ENCODE assay signal across 10 cellular contexts in the genomic region with DNA sequence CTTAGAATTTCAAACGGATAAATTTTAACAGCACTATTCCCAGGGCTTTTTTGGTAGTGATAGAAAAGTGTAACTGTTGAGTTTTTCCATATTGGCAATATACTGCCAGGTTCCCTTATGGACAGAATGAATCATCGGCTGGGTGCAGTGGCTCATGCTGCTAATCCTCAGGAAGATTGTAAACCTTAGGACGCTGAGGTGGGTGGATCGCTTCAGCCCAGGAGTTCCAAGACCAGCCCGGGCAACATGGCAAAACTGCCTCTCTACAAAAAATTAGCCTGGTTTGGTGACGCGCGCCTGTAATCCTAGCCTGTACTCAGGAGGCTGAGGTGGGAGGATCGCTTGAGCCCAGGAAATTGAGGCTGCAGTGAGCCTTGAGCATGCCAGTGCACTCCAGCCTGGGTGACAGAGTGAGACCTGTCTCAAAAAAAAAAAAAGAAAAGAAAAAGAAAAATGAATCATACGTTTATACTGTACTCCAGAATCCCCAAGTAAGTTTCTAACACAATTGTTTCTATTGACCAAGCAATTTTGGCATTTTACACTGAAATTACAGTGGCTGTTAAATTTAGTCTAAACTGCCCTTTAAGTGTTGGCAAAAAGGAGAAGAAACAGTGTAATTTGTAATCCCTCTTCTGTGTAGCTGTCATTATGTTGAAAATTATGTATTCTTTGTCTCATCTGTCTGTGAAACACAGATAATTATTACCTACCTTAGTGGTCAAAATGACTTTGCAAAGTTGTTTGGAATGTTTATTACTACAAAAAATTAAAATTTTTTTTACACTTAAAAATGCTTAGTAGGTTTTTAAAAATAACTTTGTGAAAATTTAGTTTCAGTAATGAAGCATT. TPM values are rescaled to one million over a fixed set of nuclear protein-coding genes. Genes with fewer than 3 reads are reported as not detected.
DNase-seq lines count a peak whose midpoint lies in the region; ATAC-seq, FAIRE-seq and TF ChIP-seq lines count a peak whose summit lies in the region.
"Had no signal": no experiment of that assay in that cellular context is flagged by ENCODE, and none has a peak within 500 bp of the region (broad histone marks: within the 10 kb centered on the region; RNA-seq: fewer than 3 reads in every experiment).

No MANE protein-coding gene starts in this region.

- H3K9ac ChIP-seq in GM12878 (ENCODE audit: control insufficient read depth, insufficient read depth, low read length), result no peak overlapping the region

- TF ChIP-seq POLR2A in GM12878 (IDR thresholded peaks at IDR 0.05; ENCODE audit: low read depth, low read length), result no peak

- TF ChIP-seq EP300 in GM12878 (IDR thresholded peaks at IDR 0.05; ENCODE audit: borderline replicate concordance in 1 of 2, control insufficient read depth in 1 of 2, low read depth in 2 of 2, low read length in 2 of 2), result no peak

- peak overlapping the region; percentile 48 to 98 (median 90) for H3K4me3 Mint-ChIP-seq in IgD-negative memory B cell
- H3K4me3 Mint-ChIP-seq in naive thymus-derived CD4-positive, alpha-beta T cell, result peak overlapping the region; percentile 35 to 97 (median 94)

- SMC1A ChIA-PET in GM12878 (lab: Charles Lee; ENCODE audit: uncharacterized antibody, unreplicated experiment), result interaction anchor here (0.6 to 0.9 kb wide), 3 partner anchors 33 to 655 kb away, joined by 3 read pairs; no protein-coding TSS in a partner anchor

- RAD21 ChIA-PET in GM12878 (lab: Charles Lee; ENCODE audit: unreplicated experiment), result interaction anchor here (1.0 kb wide), 1 partner anchor 58 kb away, joined by 3 read pairs; no protein-coding TSS in a partner anchor

- no peak overlapping the region for H3K27ac ChIP-seq in GM12878 (ENCODE audit: control insufficient read depth, insufficient read depth)
- no peak overlapping the region for H3K27ac ChIP-seq in naive thymus-derived CD4-positive, alpha-beta T cell (ENCODE audit: low read depth, low read length)
- H3K27ac ChIP-seq: ovary had no signal

- intact Hi-C loops in GM12878 (cut with micrococcal nuclease; ENCODE audit: unreplicated experiment), result loop anchor here (5.0 kb wide), 2 partner anchors 55 to 290 kb away; a partner anchor contains a TSS
- intact Hi-C loops in naive thymus-derived CD4-positive, alpha-beta T cell (cut with micrococcal nuclease), result loop anchor here (2.0 to 5.0 kb wide), 3 partner anchors 17 to 680 kb away; a partner anchor contains a TSS

- WGBS in GM12878 (ENCODE audit: insufficient coverage, insufficient replicate concordance, low lambda C conversion rate, missing lambda C conversion rate), result 96% methylated on average over 10 of the region's 10 CpGs

- CTCF ChIA-PET in GM12878 (lab: Yijun Ruan, JAX), result interaction anchor here (1.2 to 1.4 kb wide), 2 partner anchors 24 to 290 kb away, joined by 3 to 4 read pairs; no protein-coding TSS in a partner anchor
- CTCF ChIA-PET in naive thymus-derived CD4-positive, alpha-beta T cell (lab: Charles Lee), result no interaction called here

- H3K36me3 ChIP-seq in GM12878 (ENCODE audit: control insufficient read depth in 2 of 2, insufficient read depth in 2 of 2, low read length in 1 of 2), result no peaks in the 10 kb centered on the region
- peaks cover 0 to 5% (median 0%) of the 10 kb centered on the region in 3 experiments for H3K36me3 ChIP-seq in naive thymus-derived CD4-positive, alpha-beta T cell (ENCODE audit: control insufficient read depth in 2 of 3, insufficient read depth in 3 of 3, low read length in 3 of 3)
- H3K36me3 ChIP-seq: ovary, stomach had no signal

- H3K4me1 Mint-ChIP-seq in IgD-negative memory B cell, result peaks cover 5 to 27% (median 22%) of the 10 kb centered on the region in 3 donors
- H3K4me1 Mint-ChIP-seq in naive thymus-derived CD4-positive, alpha-beta T cell, result peaks cover 18 to 51% (median 47%) of the 10 kb centered on the region in 7 donors

- ATAC-seq in GM12878 (no peak), GM21825 (IDR thresholded peaks at IDR 0.05; ENCODE audit: unreplicated experiment) (no peak), HG03025 (IDR thresholded peaks at IDR 0.05; ENCODE audit: low FRiP score, unreplicated experiment) (no peak)
- ATAC-seq in naive thymus-derived CD4-positive, alpha-beta T cell, result no peak

- H3K27me3 ChIP-seq in GM12878 (replicated peaks in 1 of 2; ENCODE audit: control insufficient read depth in 2 of 2, insufficient read depth in 2 of 2, low read length in 1 of 2), result no peaks in the 10 kb centered on the region
- H3K27me3 ChIP-seq in naive thymus-derived CD4-positive, alpha-beta T cell (ENCODE audit: control insufficient read depth in 2 of 2, insufficient read depth in 2 of 2, low read length in 2 of 2), result no peaks in the 10 kb centered on the region
- H3K27me3 ChIP-seq: ovary, stomach had no signal

- no peaks in the 10 kb centered on the region for H3K27me3 Mint-ChIP-seq in IgD-negative memory B cell
- H3K27me3 Mint-ChIP-seq in naive thymus-derived CD4-positive, alpha-beta T cell, result no peaks in the 10 kb centered on the region

- in situ Hi-C loops in GM12878 (cut with MboI), result no loop called here

- H3K9me3 Mint-ChIP-seq in IgD-negative memory B cell, result no peaks in the 10 kb centered on the region
- H3K9me3 Mint-ChIP-seq in naive thymus-derived CD4-positive, alpha-beta T cell, result no peaks in the 10 kb centered on the region

- peaks cover 32% of the 10 kb centered on the region for H3K79me2 ChIP-seq in GM12878 (ENCODE audit: control insufficient read depth, insufficient read depth, low read length)

- peak overlapping the region in 1 of 3 donors; percentile 47 for H3K27ac Mint-ChIP-seq in IgD-negative memory B cell
- H3K27ac Mint-ChIP-seq in naive thymus-derived CD4-positive, alpha-beta T cell, result peak overlapping the region in 4 of 9 donors; percentile 59 to 99 (median 78)

- no peak for TF ChIP-seq CTCF in GM12878 (IDR thresholded peaks at IDR 0.05 in 2 of 3, conservative IDR thresholded peaks at IDR 0.05 in 1 of 3; ENCODE audit: control insufficient read depth in 2 of 3, extremely low read depth in 1 of 3, insufficient read depth in 1 of 3, low read depth in 3 of 3, low read length in 3 of 3)

- H3K9me3 ChIP-seq in GM12878 (replicated peaks; ENCODE audit: control insufficient read depth, insufficient read depth, low read length), result no peaks in the 10 kb centered on the region; the same call in 2 of the 3 replicates
- H3K9me3 ChIP-seq in naive thymus-derived CD4-positive, alpha-beta T cell (ENCODE audit: control insufficient read depth in 2 of 3, low read length in 3 of 3), result no peaks in the 10 kb centered on the region
- H3K9me3 ChIP-seq: ovary, stomach had no signal

- H3K4me3 ChIP-seq in GM12878, result peak overlapping the region; percentile 82; the same call in 1 of the 2 replicates
- no peak overlapping the region for H3K4me3 ChIP-seq in naive thymus-derived CD4-positive, alpha-beta T cell (ENCODE audit: low read length)

- POLR2A ChIA-PET in GM12878 (lab: Charles Lee), result interaction anchor here (0.8 to 1.1 kb wide), 3 partner anchors 13 to 25 kb away, joined by 3 read pairs; no protein-coding TSS in a partner anchor
- POLR2A ChIA-PET in naive thymus-derived CD4-positive, alpha-beta T cell (lab: Charles Lee), result interaction anchor here (0.7 to 0.9 kb wide), 2 partner anchors 8 to 22 kb away, joined by 3 to 5 read pairs; no protein-coding TSS in a partner anchor

- no peaks in the 10 kb centered on the region for H3K36me3 Mint-ChIP-seq in IgD-negative memory B cell
- H3K36me3 Mint-ChIP-seq in naive thymus-derived CD4-positive, alpha-beta T cell, result peaks cover 0 to 4% (median 0%) of the 10 kb centered on the region in 5 donors

- H4K20me1 ChIP-seq in GM12878 (ENCODE audit: control insufficient read depth, insufficient read depth), result no peaks in the 10 kb centered on the region

- no peak for TF ChIP-seq RAD21 in GM12878 (IDR thresholded peaks at IDR 0.05; ENCODE audit: insufficient read depth, low read depth, low read length)

- no peak for FAIRE-seq in GM12878 (lab: Jason Lieb, UNC)

- H3K4me2 ChIP-seq in GM12878 (ENCODE audit: control insufficient read depth, insufficient read depth), result peak overlapping the region; percentile 92

- no peak overlapping the region for H2AFZ ChIP-seq in GM12878 (ENCODE audit: control insufficient read depth, low read depth, low read length)

- DNase-seq in Daoy (ENCODE audit: low read depth) (peak; percentile 51), GM12878 (ENCODE audit: low read depth, low spot score) (no peak), HuH-7.5 (ENCODE audit: low spot score) (no peak), T-helper 9 cell (no peak)
- DNase-seq in naive thymus-derived CD4-positive, alpha-beta T cell, result no peak
- DNase-seq: ovary, stomach had no signal

- BruUV-seq in GM12878 (replicated peaks; lab: Mats Ljungman, UMichigan), result no TSS peak

- no peaks in the 10 kb centered on the region; the same call in 1 of the 2 replicates for H3K4me1 ChIP-seq in GM12878 (ENCODE audit: control insufficient read depth, insufficient read depth, low read length)
- peaks cover 12 to 16% of the 10 kb centered on the region in 2 donors for H3K4me1 ChIP-seq in naive thymus-derived CD4-positive, alpha-beta T cell (ENCODE audit: control insufficient read depth in 2 of 2, insufficient read depth in 2 of 2, low read length in 2 of 2)

RNA-seq across cellular contexts. Expression of a gene that starts 1.8 kb away (rescaled TPM):
- 65.0 and 72.1 TPM in 2 replicates for total RNA-seq in Daoy (2014; rRNA removed; shearing (Covaris generic))
- polyA plus RNA-seq in IgD-negative memory B cell (36.4 TPM), GM12878 (2011; rRNA removed) (51.3 and 77.2 TPM in 2 replicates), GM12878 (2014; fragmentation: Illumina TruSeq; extraction: Trizol) (47.6 and 62.0 TPM in 2 replicates), GM12878 (2014; fragmentation: Nextera tagmentation; extraction: Ambion mirVana) (10 to 100 TPM; 12.1 to 15.4 TPM), GM12878 (2014; rRNA removed) (35.6 and 38.7 TPM in 2 replicates), GM12878 (2016; fragmentation: Nextera tagmentation; extraction: Ambion mirVana) (10 to 100 TPM; 72.5 to 75.9 TPM)
- 56.2 and 60.5 TPM in 2 replicates for total RNA-seq in GM12878 (2013; cell fraction: nucleolus; rRNA removed)
- total RNA-seq in GM12878 (2014; rRNA removed) (39.3 and 45.3 TPM in 2 replicates), GM12878 (2014; rRNA removed; fragmentation: Illumina TruSeq; extraction: Trizol) (57.5 and 60.2 TPM in 2 replicates), GM12878 (2021) (45.6 and 48.2 TPM in 2 replicates)
- 8.2 TPM for polyA plus RNA-seq in GM12878 (2011; ENCODE audit: low read depth)
- polyA plus RNA-seq in GM12878 (2011; cell fraction: cytosol; rRNA removed), result 20.1 and 21.5 TPM in 2 replicates
- 19.8 and 20.0 TPM in 2 replicates for polyA plus RNA-seq in GM12878 (2011; cell fraction: nucleus; rRNA removed)
- polyA plus RNA-seq in GM12878 (2012), result 16.8 and 23.2 TPM in 2 replicates
- polyA minus RNA-seq in GM12878 (2011; rRNA and poly(A)+ RNA removed), result 33.2 and 53.1 TPM in 2 replicates
- polyA minus RNA-seq in GM12878 (2011; cell fraction: cytosol; rRNA and poly(A)+ RNA removed), result 16.2 and 20.5 TPM in 2 replicates
- polyA minus RNA-seq in GM12878 (2011; cell fraction: nucleus; rRNA and poly(A)+ RNA removed), result 32.5 and 50.9 TPM in 2 replicates
- total RNA-seq in naive thymus-derived CD4-positive, alpha-beta T cell, result 10 to 100 TPM; 21.4 to 34.4 (median 32.7) TPM
- 10 to 100 TPM; 30.6 to 42.1 TPM for polyA plus RNA-seq in naive thymus-derived CD4-positive, alpha-beta T cell

RNA-seq across cellular contexts. Expression of a gene that starts 10.6 kb away (rescaled TPM):
- total RNA-seq in Daoy (2014; rRNA removed; shearing (Covaris generic)), result 0.12 and 0.23 TPM in 2 replicates
- polyA plus RNA-seq in IgD-negative memory B cell (not detected), GM12878 (2011; rRNA removed) (0.19 and 0.27 TPM in 2 replicates), GM12878 (2014; fragmentation: Illumina TruSeq; extraction: Trizol) (0.28 and 0.32 TPM in 2 replicates), GM12878 (2014; fragmentation: Nextera tagmentation; extraction: Ambion mirVana) (under 1 TPM; 0.04 to 0.06 TPM), GM12878 (2014; rRNA removed) (0.25 and 0.27 TPM in 2 replicates), GM12878 (2016; fragmentation: Nextera tagmentation; extraction: Ambion mirVana) (under 1 TPM; 0.17 to 0.48 TPM)
- 0.76 and 1.0 TPM in 2 replicates for total RNA-seq in GM12878 (2013; cell fraction: nucleolus; rRNA removed)
- total RNA-seq in GM12878 (2014; rRNA removed) (0.11 and 0.27 TPM in 2 replicates), GM12878 (2014; rRNA removed; fragmentation: Illumina TruSeq; extraction: Trizol) (0.22 and 0.32 TPM in 2 replicates), GM12878 (2021) (0.13 and 0.16 TPM in 2 replicates)
- polyA plus RNA-seq in GM12878 (2011; ENCODE audit: low read depth), result 0.07 TPM
- 0.04 and 0.07 TPM in 2 replicates for polyA plus RNA-seq in GM12878 (2011; cell fraction: cytosol; rRNA removed)
- 0.84 and 1.3 TPM in 2 replicates for polyA plus RNA-seq in GM12878 (2011; cell fraction: nucleus; rRNA removed)
- polyA plus RNA-seq in GM12878 (2012), result 0.07 and 0.09 TPM in 2 replicates
- 0.15 and 0.22 TPM in 2 replicates for polyA minus RNA-seq in GM12878 (2011; rRNA and poly(A)+ RNA removed)
- not detected in 2 replicates for polyA minus RNA-seq in GM12878 (2011; cell fraction: cytosol; rRNA and poly(A)+ RNA removed)
- polyA minus RNA-seq in GM12878 (2011; cell fraction: nucleus; rRNA and poly(A)+ RNA removed), result 0.36 and 0.86 TPM in 2 replicates
- total RNA-seq in naive thymus-derived CD4-positive, alpha-beta T cell, result under 1 TPM; 0.24 to 0.35 (median 0.32) TPM
- under 1 TPM in 1 of 2 donors, not detected in 1; 0.15 TPM for polyA plus RNA-seq in naive thymus-derived CD4-positive, alpha-beta T cell
- total RNA-seq: stomach had no signal

RNA-seq across cellular contexts. Expression of a gene that starts 56.9 kb away (rescaled TPM):
- total RNA-seq in Daoy (2014; rRNA removed; shearing (Covaris generic)), result 109 and 127 TPM in 2 replicates
- polyA plus RNA-seq in IgD-negative memory B cell (19.9 TPM), GM12878 (2011; rRNA removed) (51.0 and 60.2 TPM in 2 replicates), GM12878 (2014; fragmentation: Illumina TruSeq; extraction: Trizol) (32.7 and 33.5 TPM in 2 replicates), GM12878 (2014; fragmentation: Nextera tagmentation; extraction: Ambion mirVana) (10 to 100 TPM in 1 of 2 experiments, 1 to 10 TPM in 1; 7.9 to 16.0 TPM), GM12878 (2014; rRNA removed) (23.3 and 25.5 TPM in 2 replicates), GM12878 (2016; fragmentation: Nextera tagmentation; extraction: Ambion mirVana) (10 to 100 TPM; 31.2 to 37.8 TPM)
- 53.4 and 58.9 TPM in 2 replicates for total RNA-seq in GM12878 (2013; cell fraction: nucleolus; rRNA removed)
- total RNA-seq in GM12878 (2014; rRNA removed) (33.4 and 41.5 TPM in 2 replicates), GM12878 (2014; rRNA removed; fragmentation: Illumina TruSeq; extraction: Trizol) (32.6 and 34.2 TPM in 2 replicates), GM12878 (2021) (39.1 and 41.6 TPM in 2 replicates)
- 6.7 TPM for polyA plus RNA-seq in GM12878 (2011; ENCODE audit: low read depth)
- 45.6 and 52.5 TPM in 2 replicates for polyA plus RNA-seq in GM12878 (2011; cell fraction: cytosol; rRNA removed)
- 15.5 and 18.9 TPM in 2 replicates for polyA plus RNA-seq in GM12878 (2011; cell fraction: nucleus; rRNA removed)
- 7.9 and 10.2 TPM in 2 replicates for polyA plus RNA-seq in GM12878 (2012)
- polyA minus RNA-seq in GM12878 (2011; rRNA and poly(A)+ RNA removed), result 104 and 129 TPM in 2 replicates
- polyA minus RNA-seq in GM12878 (2011; cell fraction: cytosol; rRNA and poly(A)+ RNA removed), result 38.0 and 45.0 TPM in 2 replicates
- polyA minus RNA-seq in GM12878 (2011; cell fraction: nucleus; rRNA and poly(A)+ RNA removed), result 15.1 and 29.5 TPM in 2 replicates
- 10 to 100 TPM; 24.2 to 61.9 (median 39.6) TPM for total RNA-seq in naive thymus-derived CD4-positive, alpha-beta T cell
- 10 to 100 TPM; 14.9 to 20.7 TPM for polyA plus RNA-seq in naive thymus-derived CD4-positive, alpha-beta T cell
